ENCODE assay signal across 15 cellular contexts in genomic region chr21:15749045-15749867, GRCh38. TPM values are rescaled to one million over a fixed set of nuclear protein-coding genes. Genes with fewer than 3 reads are reported as not detected.
DNase-seq lines count a peak whose midpoint lies in the region; ATAC-seq, FAIRE-seq and TF ChIP-seq lines count a peak whose summit lies in the region.
"Had no signal": no experiment of that assay in that cellular context is flagged by ENCODE, and none has a peak within 500 bp of the region (broad histone marks: within the 10 kb centered on the region; RNA-seq: fewer than 3 reads in every experiment).

No MANE protein-coding gene starts in this region.

- TF ChIP-seq RAD21 in K562 (CRISPR knock-in tag; conservative IDR thresholded peaks at IDR 0.05 in 1 of 2, IDR thresholded peaks at IDR 0.05 in 1 of 2) = no peak

- peaks cover 97% of the 10 kb centered on the region for H3K79me2 ChIP-seq in K562 (ENCODE audit: control insufficient read depth, insufficient read depth, low read length)

- no TSS peak for BruUV-seq in K562 (replicated peaks; lab: Mats Ljungman, UMichigan)

- peaks cover 67% of the 10 kb centered on the region for H3K4me1 Mint-ChIP-seq in activated T-cell treated with anti-CD3 and anti-CD28 coated beads, Interleukin-2, amount 50 U/mL, for 72 hours (ENCODE audit: low read depth)
- peaks cover 62% of the 10 kb centered on the region for H3K4me1 Mint-ChIP-seq in activated T-cell treated with anti-CD3 and anti-CD28 coated beads, Interleukin-2, amount 50 U/mL, for 4 hours (ENCODE audit: low read depth)
- H3K4me1 Mint-ChIP-seq in stimulated activated naive B cell treated with anti-CD40 and anti-IgM and Interleukin-4, amounts not matched to agents 10 μg/mL and 1 μg/mL and 100 μg/mL, for 72 hours = peaks cover 33 to 69% of the 10 kb centered on the region in 2 donors

- H3K9me3 ChIP-seq in K562 (replicated peaks; ENCODE audit: control insufficient read depth, insufficient read depth, low read depth, low read length) = no peaks in the 10 kb centered on the region

- TF ChIP-seq EP300 in K562 (IDR thresholded peaks at IDR 0.05; ENCODE audit: low read length) = peak; percentile 78

- H3K27me3 Mint-ChIP-seq in activated T-cell treated with anti-CD3 and anti-CD28 coated beads, Interleukin-2, amount 50 U/mL, for 72 hours (ENCODE audit: low read depth) = no peaks in the 10 kb centered on the region
- H3K27me3 Mint-ChIP-seq in activated T-cell treated with anti-CD3 and anti-CD28 coated beads, Interleukin-2, amount 50 U/mL, for 4 hours (ENCODE audit: low read depth) = no peaks in the 10 kb centered on the region
- H3K27me3 Mint-ChIP-seq in stimulated activated naive B cell treated with anti-CD40 and anti-IgM and Interleukin-4, amounts not matched to agents 10 μg/mL and 1 μg/mL and 100 μg/mL, for 72 hours = no peaks in the 10 kb centered on the region

- peak overlapping the region; percentile 86 for H3K27ac Mint-ChIP-seq in activated T-cell treated with anti-CD3 and anti-CD28 coated beads, Interleukin-2, amount 50 U/mL, for 72 hours
- H3K27ac Mint-ChIP-seq in stimulated activated naive B cell treated with anti-CD40 and anti-IgM and Interleukin-4, amounts not matched to agents 10 μg/mL and 1 μg/mL and 100 μg/mL, for 72 hours = peak overlapping the region; percentile 85

- no peak for ATAC-seq in activated T-cell treated with anti-CD3 and anti-CD28 coated beads, Interleukin-2, amount 50 U/mL, for 72 hours (replicated peaks in 1 of 2)
- ATAC-seq in activated T-cell treated with anti-CD3 and anti-CD28 coated beads, Interleukin-2, amount 50 U/mL, for 4 hours = no peak
- peak; percentile 48 for ATAC-seq in K562
- peak; percentile 13 for ATAC-seq in left lobe of liver
- ATAC-seq in stimulated activated naive B cell treated with anti-CD40 and anti-IgM and Interleukin-4, amounts not matched to agents 10 μg/mL and 1 μg/mL and 100 μg/mL, for 72 hours (replicated peaks) = no peak
- no peak for ATAC-seq in GM18868 (IDR thresholded peaks at IDR 0.05; ENCODE audit: unreplicated experiment)
- no peak for ATAC-seq in HG03565 (IDR thresholded peaks at IDR 0.05; ENCODE audit: unreplicated experiment)

- peak overlapping the region in 1 of 2 donors; percentile 60 for H3K4me3 Mint-ChIP-seq in activated T-cell treated with anti-CD3 and anti-CD28 coated beads, Interleukin-2, amount 50 U/mL, for 72 hours
- H3K4me3 Mint-ChIP-seq in activated T-cell treated with anti-CD3 and anti-CD28 coated beads, Interleukin-2, amount 50 U/mL, for 4 hours = no peak overlapping the region
- H3K4me3 Mint-ChIP-seq in stimulated activated naive B cell treated with anti-CD40 and anti-IgM and Interleukin-4, amounts not matched to agents 10 μg/mL and 1 μg/mL and 100 μg/mL, for 72 hours = no peak overlapping the region

- H3K36me3 Mint-ChIP-seq in activated T-cell treated with anti-CD3 and anti-CD28 coated beads, Interleukin-2, amount 50 U/mL, for 72 hours (ENCODE audit: insufficient read depth in 2 of 2) = peaks cover 0 to 4% of the 10 kb centered on the region in 2 donors
- H3K36me3 Mint-ChIP-seq in activated T-cell treated with anti-CD3 and anti-CD28 coated beads, Interleukin-2, amount 50 U/mL, for 4 hours (ENCODE audit: insufficient read depth) = peaks cover 7% of the 10 kb centered on the region
- peaks cover 10 to 15% of the 10 kb centered on the region in 2 donors for H3K36me3 Mint-ChIP-seq in stimulated activated naive B cell treated with anti-CD40 and anti-IgM and Interleukin-4, amounts not matched to agents 10 μg/mL and 1 μg/mL and 100 μg/mL, for 72 hours

- CTCF ChIA-PET in K562 (lab: Yijun Ruan, JAX; ENCODE audit: low intra/inter-chr PET ratio) = no interaction called here

- no peak for TF ChIP-seq CTCF in K562 (IDR thresholded peaks at IDR 0.05 in 2 of 3, conservative IDR thresholded peaks at IDR 0.05 in 1 of 3; ENCODE audit: insufficient read depth in 2 of 3, low read depth in 1 of 3, low read length in 3 of 3)

- whole genome bisulfite sequencing in K562 (ENCODE audit: insufficient coverage, low coverage, missing lambda C conversion rate) = 22% methylated on average over 6 of the region's 6 CpGs

- FAIRE-seq in K562 (lab: Jason Lieb, UNC) = peak; percentile 19
- FAIRE-seq: HTR-8/SVneo had no signal

- H3K9me3 Mint-ChIP-seq in activated T-cell treated with anti-CD3 and anti-CD28 coated beads, Interleukin-2, amount 50 U/mL, for 72 hours = no peaks in the 10 kb centered on the region
- no peaks in the 10 kb centered on the region for H3K9me3 Mint-ChIP-seq in activated T-cell treated with anti-CD3 and anti-CD28 coated beads, Interleukin-2, amount 50 U/mL, for 4 hours
- peaks cover 2% of the 10 kb centered on the region in 2 donors for H3K9me3 Mint-ChIP-seq in stimulated activated naive B cell treated with anti-CD40 and anti-IgM and Interleukin-4, amounts not matched to agents 10 μg/mL and 1 μg/mL and 100 μg/mL, for 72 hours

- intact Hi-C loops in K562 (cut with micrococcal nuclease) = no loop called here

- in situ Hi-C loops in K562 (cut with MboI) = no loop called here

- peaks cover 21 to 29% of the 10 kb centered on the region in 2 experiments for H3K4me1 ChIP-seq in K562 (replicated peaks in 1 of 2; ENCODE audit: control insufficient read depth in 2 of 2, insufficient read depth in 2 of 2, low read length in 2 of 2)

- H3K4me2 ChIP-seq in K562 (ENCODE audit: insufficient read depth, low read length) = 0 out of 2 replicates have a peak overlapping the region, but pooled peaks have one; percentile 30

- no peaks in the 10 kb centered on the region for H3K9me1 ChIP-seq in K562 (ENCODE audit: control insufficient read depth, insufficient read depth, low read length)

- 0 out of 2 replicates have a peak, but pooled peaks cover under 1% of the 10 kb centered on the region for H4K20me1 ChIP-seq in K562 (replicated peaks; ENCODE audit: control insufficient read depth, insufficient read depth, low read length)

- no peak overlapping the region for H2AFZ ChIP-seq in K562 (ENCODE audit: low read depth, low read length)

- no peak overlapping the region for H3K4me3 ChIP-seq in K562
- H3K4me3 ChIP-seq: cardiac muscle cell had no signal

- no peak for TF ChIP-seq POLR2A in K562 (conservative IDR thresholded peaks at IDR 0.05)

- DNase-seq in activated T-cell treated with anti-CD3 and anti-CD28 coated beads, Interleukin-2, amount 50 U/mL, for 72 hours = no peak
- no peak for DNase-seq in activated T-cell treated with anti-CD3 and anti-CD28 coated beads, Interleukin-2, amount 50 U/mL, for 4 hours
- peak in 1 of 4 experiments; percentile 46 for DNase-seq in K562 (ENCODE audit: extremely low read depth in 1 of 4, low spot score in 3 of 4)
- DNase-seq in left lobe of liver (ENCODE audit: low spot score) = no peak
- no peak for DNase-seq in stimulated activated naive B cell treated with anti-CD40 and anti-IgM and Interleukin-4, amounts not matched to agents 10 μg/mL and 1 μg/mL and 100 μg/mL, for 72 hours
- no peak for DNase-seq in GM03348 (ENCODE audit: low spot score)
- DNase-seq: activated CD4-positive, alpha-beta T cell treated with anti-CD3 and anti-CD28 coated beads, Interleukin-2, amount 50 U/mL, for 1 hour; activated gamma-delta T cell; midbrain; NCI-H1048; stimulated activated CD4-positive, alpha-beta T cell treated with anti-CD3 and anti-CD28 coated beads, Interleukin-2, amount 100 ng/mL, for 24 hours had no signal

- H3K27ac ChIP-seq in K562 (ENCODE audit: extremely low read depth, low read depth, low read length) = peak overlapping the region; percentile 49
- H3K27ac ChIP-seq: cardiac muscle cell had no signal

- POLR2A ChIA-PET in K562 (lab: Yijun Ruan, JAX) = interaction anchor here (0.6 to 1.5 kb wide), 3 partner anchors 14 to 92 kb away, joined by 3 to 4 read pairs (median 4); no protein-coding TSS in a partner anchor

- H3K36me3 ChIP-seq in K562 (ENCODE audit: control insufficient read depth, insufficient read depth, low read length) = no peaks in the 10 kb centered on the region
- H3K36me3 ChIP-seq: cardiac muscle cell had no signal

- H3K27me3 ChIP-seq in K562 (ENCODE audit: control insufficient read depth in 2 of 2, insufficient read depth in 2 of 2, low read length in 2 of 2) = no peaks in the 10 kb centered on the region
- H3K27me3 ChIP-seq: cardiac muscle cell had no signal

- H3K9ac ChIP-seq in K562 (ENCODE audit: insufficient read depth in 1 of 2, low read depth in 2 of 2, low read length in 2 of 2) = peak overlapping the region in 1 of 2 experiments; percentile 47; a peak in 2 of 4 replicates

TF ChIP-seq in K562, 482 proteins besides CTCF, POLR2A, EP300 and RAD21 (continues in another document):
- TF ChIP-seq NFIC (IDR thresholded peaks at IDR 0.05) = peak; percentile 26; the same call in 1 of the 2 replicates
- no peak for TF ChIP-seq PHB2 (IDR thresholded peaks at IDR 0.05; ENCODE audit: low read depth)
- TF ChIP-seq RUNX1 (IDR thresholded peaks at IDR 0.05; ENCODE audit: low read depth) = no peak
- no peak for TF ChIP-seq PCBP1 (IDR thresholded peaks at IDR 0.05; ENCODE audit: low read depth, low read length, poor library complexity, severe bottlenecking)

RNA-seq across cellular contexts. Expression of gene USP25, which starts 19.5 kb away (rescaled TPM):
- 10 to 100 TPM; 37.4 to 37.6 TPM for total RNA-seq in activated T-cell treated with anti-CD3 and anti-CD28 coated beads, Interleukin-2, amount 50 U/mL, for 72 hours
- total RNA-seq in activated T-cell treated with anti-CD3 and anti-CD28 coated beads, Interleukin-2, amount 50 U/mL, for 4 hours = 10 to 100 TPM; 28.3 to 31.1 (median 28.4) TPM
- 27.5 and 92.2 TPM in 2 replicates for total RNA-seq in K562 (2011; cell fraction: chromatin; rRNA removed; ENCODE audit: low replicate concordance)
- 14.8 and 22.9 TPM in 2 replicates for total RNA-seq in K562 (2011; cell fraction: nucleolus; rRNA removed)
- total RNA-seq in K562 (2011; cell fraction: nucleoplasm; rRNA removed) = 34.8 and 45.6 TPM in 2 replicates
- total RNA-seq in K562 (2014; rRNA removed) = 26.4 and 31.4 TPM in 2 replicates
- total RNA-seq in K562 (2014; rRNA removed; fragmentation: Illumina TruSeq; extraction: Trizol) = 44.9 and 49.0 TPM in 2 replicates
- total RNA-seq in K562 (2015; rRNA removed; fragmentation: Illumina TruSeq; extraction: Trizol) = 36.4 and 42.4 TPM in 2 replicates
- 36.5 and 42.1 TPM in 2 replicates for total RNA-seq in K562 (2021)
- polyA plus RNA-seq in K562 (2011; rRNA removed) = 18.5 and 27.7 TPM in 2 replicates
- polyA plus RNA-seq in K562 (2011; cell fraction: cytosol; rRNA removed) = 7.7 and 11.9 TPM in 2 replicates
- 17.4 and 26.8 TPM in 2 replicates for polyA plus RNA-seq in K562 (2011; cell fraction: nucleus; rRNA removed)
- polyA plus RNA-seq in K562 (2012) = 16.4 and 19.6 TPM in 2 replicates
- polyA plus RNA-seq in K562 (2014; fragmentation: Illumina TruSeq; extraction: Trizol) = 30.4 and 33.8 TPM in 2 replicates
- polyA plus RNA-seq in K562 (2014; fragmentation: Nextera tagmentation; extraction: Ambion mirVana) = 1 to 10 TPM; 7.8 to 8.0 TPM
- polyA plus RNA-seq in K562 (2014; rRNA removed) = 16.4 and 23.7 TPM in 2 replicates
- 135 TPM in 2 replicates for polyA minus RNA-seq in K562 (2011; rRNA and poly(A)+ RNA removed)
- polyA minus RNA-seq in K562 (2011; cell fraction: cytosol; rRNA and poly(A)+ RNA removed) = 21.7 and 28.6 TPM in 2 replicates
- 61.0 and 114 TPM in 2 replicates for polyA minus RNA-seq in K562 (2011; cell fraction: nucleus; rRNA and poly(A)+ RNA removed)
- total RNA-seq in left lobe of liver = 17.2 TPM

Comparison
In these comparisons a context has a peak if more than half of its experiments do, and no peak if none do; other contexts are left out.
1. ATAC-seq: peak in K562 (single experiment) and left lobe of liver (single experiment); none in activated T-cell treated with anti-CD3 and anti-CD28 coated beads, Interleukin-2, amount 50 U/mL, for 72 hours (0 of 2), activated T-cell treated with anti-CD3 and anti-CD28 coated beads, Interleukin-2, amount 50 U/mL, for 4 hours (0 of 2), stimulated activated naive B cell treated with anti-CD40 and anti-IgM and Interleukin-4, amounts not matched to agents 10 μg/mL and 1 μg/mL and 100 μg/mL, for 72 hours (0 of 2), GM18868 (single experiment) and HG03565 (single experiment).